In the genomic region with DNA sequence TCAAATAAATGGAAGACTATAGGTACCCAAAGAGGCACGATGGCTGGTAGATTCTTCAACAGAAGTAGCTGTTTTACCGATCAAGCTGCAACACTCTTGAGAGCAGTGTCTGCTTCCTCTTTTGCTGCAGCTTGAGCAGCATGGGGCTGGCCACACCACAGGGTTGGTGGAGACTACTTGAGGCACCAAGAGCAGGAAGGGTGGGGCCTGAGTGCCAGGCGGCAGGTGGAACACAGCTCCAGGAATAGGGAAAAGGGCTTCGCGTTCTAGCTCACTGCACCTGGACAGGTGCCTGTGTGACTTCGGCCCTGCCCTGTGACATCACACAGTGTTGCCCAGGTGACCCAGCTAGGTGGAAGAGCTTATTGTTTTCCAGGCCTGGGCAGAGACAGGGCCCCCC, we compare ENCODE assay signal across 16 cellular contexts. TPM values are rescaled to one million over a fixed set of nuclear protein-coding genes. Genes with fewer than 3 reads are reported as not detected.
DNase-seq lines count a peak whose midpoint lies in the region; ATAC-seq and TF ChIP-seq lines count a peak whose summit lies in the region.
"Had no signal": no experiment of that assay in that cellular context is flagged by ENCODE, and none has a peak within 500 bp of the region (broad histone marks: within the 10 kb centered on the region; RNA-seq: fewer than 3 reads in every experiment).

A gene (plus strand): TSS at position 365 of the 400 bp plus-strand sequence. CDS start 394 bp downstream, outside the sequence.

- H3K9ac ChIP-seq in smooth muscle cell (ENCODE audit: low read depth), result no peak within 1 kb of the TSS

- H3K4me1 ChIP-seq in smooth muscle cell (ENCODE audit: low read depth), result peaks cover 11% of the 10 kb centered on the region
- H3K4me1 ChIP-seq: uterus had no signal

- no peaks in the 10 kb centered on the region for H3K9me3 Mint-ChIP-seq in activated naive CD4-positive, alpha-beta T cell treated with anti-CD3 and anti-CD28 coated beads for 36 hours
- H3K9me3 Mint-ChIP-seq in WTC11 (no peaks in the 10 kb centered on the region), type B pancreatic cell (no peaks in the 10 kb centered on the region)

- ATAC-seq in WTC11, result no peak

- H2AFZ ChIP-seq in smooth muscle cell (ENCODE audit: low read depth), result no peak within 1 kb of the TSS

- no peaks in the 10 kb centered on the region for H3K36me3 ChIP-seq in smooth muscle cell (ENCODE audit: low read depth)
- H3K36me3 ChIP-seq: cardiac muscle cell, uterus had no signal

- H3K4me3 ChIP-seq in smooth muscle cell (no peak within 1 kb of the TSS), foreskin fibroblast (ENCODE audit: low read depth in 1 of 2, low read length in 2 of 2) (no peak within 1 kb of the TSS)
- H3K4me3 ChIP-seq: cardiac muscle cell, uterus had no signal

- no peak for TF ChIP-seq POLR2A in erythroblast (IDR thresholded peaks at IDR 0.05; ENCODE audit: low read length)

- no peaks in the 10 kb centered on the region for H4K20me1 ChIP-seq in smooth muscle cell (ENCODE audit: low read depth)

- H3K36me3 Mint-ChIP-seq in activated naive CD4-positive, alpha-beta T cell treated with anti-CD3 and anti-CD28 coated beads for 36 hours (ENCODE audit: low read depth), result no peaks in the 10 kb centered on the region
- no peaks in the 10 kb centered on the region for H3K36me3 Mint-ChIP-seq in WTC11
- no peaks in the 10 kb centered on the region for H3K36me3 Mint-ChIP-seq in type B pancreatic cell

- no peaks in the 10 kb centered on the region for H3F3A ChIP-seq in smooth muscle cell (ENCODE audit: low read depth)

- no peak for DNase-seq in activated naive CD4-positive, alpha-beta T cell treated with anti-CD3 and anti-CD28 coated beads for 36 hours
- no peak for DNase-seq in activated naive CD4-positive, alpha-beta T cell (lab: John Stamatoyannopoulos, UW)
- DNase-seq in NCI-H2107 (lab: John Stamatoyannopoulos, UW) (peak; percentile 50), WTC11 (ENCODE audit: low spot score) (no peak), type B pancreatic cell (ENCODE audit: extremely low spot score, unreplicated experiment) (no peak), erythroblast (lab: John Stamatoyannopoulos, UW) (no peak), smooth muscle cell (lab: John Stamatoyannopoulos, UW; ENCODE audit: unreplicated experiment) (no peak), foreskin fibroblast (no peak)
- DNase-seq: GF-D8, NCI-H1694, T1000, uterus had no signal

- intact Hi-C loops in activated naive CD4-positive, alpha-beta T cell treated with anti-CD3 and anti-CD28 coated beads for 36 hours (cut with micrococcal nuclease), result no loop called here

- CTCF ChIA-PET in activated naive CD4-positive, alpha-beta T cell treated with anti-CD3 and anti-CD28 coated beads for 36 hours (lab: Charles Lee), result interaction anchor here (0.7 kb wide), 1 partner anchor 86 kb away, joined by 3 read pairs; no protein-coding TSS in a partner anchor
- CTCF ChIA-PET in WTC11 (lab: Charles Lee), result interaction anchor here (0.6 to 0.7 kb wide), 2 partner anchors 11 to 182 kb away, joined by 3 read pairs; no protein-coding TSS in a partner anchor

- H3K27me3 Mint-ChIP-seq in activated naive CD4-positive, alpha-beta T cell treated with anti-CD3 and anti-CD28 coated beads for 36 hours (ENCODE audit: low read depth), result no peaks in the 10 kb centered on the region
- peaks cover 33% of the 10 kb centered on the region for H3K27me3 Mint-ChIP-seq in WTC11 (ENCODE audit: low read depth)
- peaks cover 7% of the 10 kb centered on the region for H3K27me3 Mint-ChIP-seq in type B pancreatic cell

- H3K27me3 ChIP-seq in smooth muscle cell (ENCODE audit: low read depth), result no peaks in the 10 kb centered on the region
- H3K27me3 ChIP-seq: cardiac muscle cell, uterus had no signal

- no peaks in the 10 kb centered on the region for H3K79me2 ChIP-seq in smooth muscle cell (ENCODE audit: low read depth)

- no peak within 1 kb of the TSS for H3K4me2 ChIP-seq in smooth muscle cell

- peak within 1 kb of the TSS; percentile 33 for H3K27ac Mint-ChIP-seq in activated naive CD4-positive, alpha-beta T cell treated with anti-CD3 and anti-CD28 coated beads for 36 hours
- H3K27ac Mint-ChIP-seq in WTC11 (no peak within 1 kb of the TSS), type B pancreatic cell (peak within 1 kb of the TSS; percentile 40)

- no peaks in the 10 kb centered on the region for H3K9me3 ChIP-seq in smooth muscle cell (replicated peaks; ENCODE audit: low read depth)
- H3K9me3 ChIP-seq: uterus had no signal

- H3K4me3 Mint-ChIP-seq in activated naive CD4-positive, alpha-beta T cell treated with anti-CD3 and anti-CD28 coated beads for 36 hours, result no peak within 1 kb of the TSS
- H3K4me3 Mint-ChIP-seq in WTC11 (no peak within 1 kb of the TSS), type B pancreatic cell (no peak within 1 kb of the TSS)

- POLR2A ChIA-PET in WTC11 (lab: Charles Lee), result interaction anchor here (0.6 kb wide), 1 partner anchor 9 kb away, joined by 3 read pairs; no protein-coding TSS in a partner anchor

- TF ChIP-seq CTCF in WTC11 (IDR thresholded peaks at IDR 0.05) (no peak), type B pancreatic cell (conservative IDR thresholded peaks at IDR 0.05) (no peak), smooth muscle cell (IDR thresholded peaks at IDR 0.05; ENCODE audit: borderline replicate concordance, insufficient read depth, poor library complexity, severe bottlenecking) (no peak), foreskin fibroblast (IDR thresholded peaks at IDR 0.05; ENCODE audit: low read depth, low read length) (no peak)

- H3K27ac ChIP-seq in smooth muscle cell (ENCODE audit: low read depth), result no peak within 1 kb of the TSS
- H3K27ac ChIP-seq: cardiac muscle cell, uterus had no signal

- no peaks in the 10 kb centered on the region for H3K4me1 Mint-ChIP-seq in activated naive CD4-positive, alpha-beta T cell treated with anti-CD3 and anti-CD28 coated beads for 36 hours (ENCODE audit: low read depth)
- peaks cover 25% of the 10 kb centered on the region for H3K4me1 Mint-ChIP-seq in WTC11
- peaks cover 31% of the 10 kb centered on the region for H3K4me1 Mint-ChIP-seq in type B pancreatic cell (ENCODE audit: unreplicated experiment)

- 94% methylated on average over 6 of the region's 6 CpGs for WGBS in smooth muscle cell (ENCODE audit: low lambda C conversion rate)

TF ChIP-seq in WTC11, 78 proteins besides CTCF, POLR2A, EP300 and RAD21 (continues in another document):
- TF ChIP-seq TCF7 (CRISPR knock-in tag; IDR thresholded peaks at IDR 0.05; ENCODE audit: low read depth) (no peak), MXD4 (CRISPR knock-in tag; IDR thresholded peaks at IDR 0.05; ENCODE audit: borderline replicate concordance) (no peak), TEAD1 (CRISPR knock-in tag; IDR thresholded peaks at IDR 0.05) (no peak), CREM (CRISPR knock-in tag; IDR thresholded peaks at IDR 0.05) (no peak), ZNF396 (CRISPR knock-in tag; IDR thresholded peaks at IDR 0.05; ENCODE audit: borderline replicate concordance) (no peak), ZNF219 (CRISPR knock-in tag; IDR thresholded peaks at IDR 0.05; ENCODE audit: borderline replicate concordance) (no peak), JAZF1 (CRISPR knock-in tag; IDR thresholded peaks at IDR 0.05) (no peak)
- TF ChIP-seq, protein P1, sequence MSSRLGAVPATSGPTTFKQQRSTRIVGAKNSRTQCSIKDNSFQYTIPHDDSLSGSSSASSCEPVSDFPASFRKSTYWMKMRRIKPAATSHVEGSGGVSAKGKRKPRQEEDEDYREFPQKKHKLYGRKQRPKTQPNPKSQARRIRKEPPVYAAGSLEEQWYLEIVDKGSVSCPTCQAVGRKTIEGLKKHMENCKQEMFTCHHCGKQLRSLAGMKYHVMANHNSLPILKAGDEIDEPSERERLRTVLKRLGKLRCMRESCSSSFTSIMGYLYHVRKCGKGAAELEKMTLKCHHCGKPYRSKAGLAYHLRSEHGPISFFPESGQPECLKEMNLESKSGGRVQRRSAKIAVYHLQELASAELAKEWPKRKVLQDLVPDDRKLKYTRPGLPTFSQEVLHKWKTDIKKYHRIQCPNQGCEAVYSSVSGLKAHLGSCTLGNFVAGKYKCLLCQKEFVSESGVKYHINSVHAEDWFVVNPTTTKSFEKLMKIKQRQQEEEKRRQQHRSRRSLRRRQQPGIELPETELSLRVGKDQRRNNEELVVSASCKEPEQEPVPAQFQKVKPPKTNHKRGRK (CRISPR knock-in tag; IDR thresholded peaks at IDR 0.05; ENCODE audit: borderline replicate concordance), result no peak
- TF ChIP-seq, protein P2, sequence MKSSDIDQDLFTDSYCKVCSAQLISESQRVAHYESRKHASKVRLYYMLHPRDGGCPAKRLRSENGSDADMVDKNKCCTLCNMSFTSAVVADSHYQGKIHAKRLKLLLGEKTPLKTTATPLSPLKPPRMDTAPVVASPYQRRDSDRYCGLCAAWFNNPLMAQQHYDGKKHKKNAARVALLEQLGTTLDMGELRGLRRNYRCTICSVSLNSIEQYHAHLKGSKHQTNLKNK (CRISPR knock-in tag; IDR thresholded peaks at IDR 0.05), result no peak
- TF ChIP-seq, protein P3, sequence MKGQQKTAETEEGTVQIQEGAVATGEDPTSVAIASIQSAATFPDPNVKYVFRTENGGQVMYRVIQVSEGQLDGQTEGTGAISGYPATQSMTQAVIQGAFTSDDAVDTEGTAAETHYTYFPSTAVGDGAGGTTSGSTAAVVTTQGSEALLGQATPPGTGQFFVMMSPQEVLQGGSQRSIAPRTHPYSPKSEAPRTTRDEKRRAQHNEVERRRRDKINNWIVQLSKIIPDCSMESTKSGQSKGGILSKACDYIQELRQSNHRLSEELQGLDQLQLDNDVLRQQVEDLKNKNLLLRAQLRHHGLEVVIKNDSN (CRISPR knock-in tag; IDR thresholded peaks at IDR 0.05), result no peak
- TF ChIP-seq, protein P4, sequence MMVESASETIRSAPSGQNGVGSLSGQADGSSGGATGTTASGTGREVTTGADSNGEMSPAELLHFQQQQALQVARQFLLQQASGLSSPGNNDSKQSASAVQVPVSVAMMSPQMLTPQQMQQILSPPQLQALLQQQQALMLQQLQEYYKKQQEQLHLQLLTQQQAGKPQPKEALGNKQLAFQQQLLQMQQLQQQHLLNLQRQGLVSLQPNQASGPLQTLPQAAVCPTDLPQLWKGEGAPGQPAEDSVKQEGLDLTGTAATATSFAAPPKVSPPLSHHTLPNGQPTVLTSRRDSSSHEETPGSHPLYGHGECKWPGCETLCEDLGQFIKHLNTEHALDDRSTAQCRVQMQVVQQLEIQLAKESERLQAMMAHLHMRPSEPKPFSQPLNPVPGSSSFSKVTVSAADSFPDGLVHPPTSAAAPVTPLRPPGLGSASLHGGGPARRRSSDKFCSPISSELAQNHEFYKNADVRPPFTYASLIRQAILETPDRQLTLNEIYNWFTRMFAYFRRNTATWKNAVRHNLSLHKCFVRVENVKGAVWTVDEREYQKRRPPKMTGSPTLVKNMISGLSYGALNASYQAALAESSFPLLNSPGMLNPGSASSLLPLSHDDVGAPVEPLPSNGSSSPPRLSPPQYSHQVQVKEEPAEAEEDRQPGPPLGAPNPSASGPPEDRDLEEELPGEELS (CRISPR knock-in tag; IDR thresholded peaks at IDR 0.05), result no peak

RNA-seq across cellular contexts. Expression of the gene that starts here (rescaled TPM):
- not detected for total RNA-seq in activated naive CD4-positive, alpha-beta T cell treated with anti-CD3 and anti-CD28 coated beads for 36 hours
- total RNA-seq in WTC11 (2021) (5.6 to 10.6 TPM (median 6.1 TPM) in 3 replicates), type B pancreatic cell (ENCODE audit: low replicate concordance) (2.2 and 5.0 TPM in 2 replicates), smooth muscle cell (2.1 and 3.8 TPM in 2 replicates)
- 5.8 and 10.0 TPM in 2 replicates for polyA plus RNA-seq in smooth muscle cell
- total RNA-seq: fibroblast of lung, osteocyte had no signal
- polyA plus RNA-seq: fibroblast of lung, keratinocyte had no signal
